9 cellular contexts compared by ENCODE assay signal in genomic region chr22:42439821-42440674, GRCh38. TPM values are rescaled to one million over a fixed set of nuclear protein-coding genes. Genes with fewer than 3 reads are reported as not detected.
DNase-seq lines count a peak whose midpoint lies in the region; ATAC-seq, FAIRE-seq and TF ChIP-seq lines count a peak whose summit lies in the region.
"Had no signal": no experiment of that assay in that cellular context is flagged by ENCODE, and none has a peak within 500 bp of the region (broad histone marks: within the 10 kb centered on the region; RNA-seq: fewer than 3 reads in every experiment).

No MANE protein-coding gene starts in this region.

- peaks cover 30% of the 10 kb centered on the region for H3K4me1 ChIP-seq in keratinocyte (ENCODE audit: control insufficient read depth, extremely low read depth, insufficient read depth, low read length)

- peak; percentile 71 to 73 for DNase-seq in AML-193 (lab: John Stamatoyannopoulos, UW)
- DNase-seq in HFFc6 = no peak
- no peak for DNase-seq in activated CD4-positive, alpha-beta memory T cell treated with anti-CD3 and anti-CD28 coated beads, Interleukin-2, amount 10 ng/mL, durations not matched to agents 7 days and 5 days
- no peak for DNase-seq in keratinocyte (ENCODE audit: low read depth, low spot score)
- no peak for DNase-seq in nephron progenitor cell
- DNase-seq in stimulated activated CD4-positive, alpha-beta T cell treated with anti-CD3 and anti-CD28 coated beads, Interleukin-4, amount 100 ng/mL, for 24 hours = no peak

- peak overlapping the region; percentile 61; the same call in 1 of the 2 replicates for H3K4me3 Mint-ChIP-seq in HFFc6
- no peak overlapping the region for H3K4me3 Mint-ChIP-seq in activated CD4-positive, alpha-beta memory T cell treated with anti-CD3 and anti-CD28 coated beads, Interleukin-2, amount 10 ng/mL, durations not matched to agents 7 days and 5 days
- no peak overlapping the region for H3K4me3 Mint-ChIP-seq in nephron progenitor cell

- no peak overlapping the region for H2AFZ ChIP-seq in keratinocyte (ENCODE audit: control insufficient read depth, low read length)

- no peaks in the 10 kb centered on the region for H3K79me2 ChIP-seq in keratinocyte (ENCODE audit: control insufficient read depth, insufficient read depth, low read length)

- dilution Hi-C loops in keratinocyte (cut with MboI; ENCODE audit: extremely low pct_ligation_motif_present, low sequenced_read_pairs) = no loop called here

- no peak for FAIRE-seq in keratinocyte (lab: Jason Lieb, UNC)

- peak overlapping the region; percentile 35 for H3K4me2 ChIP-seq in keratinocyte (ENCODE audit: control insufficient read depth, extremely low read depth, insufficient read depth, low read depth, low read length)

- H3K36me3 Mint-ChIP-seq in HFFc6 (ENCODE audit: low read depth) (no peaks in the 10 kb centered on the region), nephron progenitor cell (ENCODE audit: low read depth) (no peaks in the 10 kb centered on the region)
- H3K36me3 Mint-ChIP-seq in activated CD4-positive, alpha-beta memory T cell treated with anti-CD3 and anti-CD28 coated beads, Interleukin-2, amount 10 ng/mL, durations not matched to agents 7 days and 5 days (ENCODE audit: low read depth) = no peaks in the 10 kb centered on the region

- no peaks in the 10 kb centered on the region for H3K9me3 ChIP-seq in keratinocyte (ENCODE audit: control insufficient read depth, low read depth, low read length)

- peak overlapping the region; percentile 38; the same call in 1 of the 2 replicates for H3K27ac Mint-ChIP-seq in HFFc6
- H3K27ac Mint-ChIP-seq in activated CD4-positive, alpha-beta memory T cell treated with anti-CD3 and anti-CD28 coated beads, Interleukin-2, amount 10 ng/mL, durations not matched to agents 7 days and 5 days = peak overlapping the region; percentile 15
- no peak overlapping the region for H3K27ac Mint-ChIP-seq in nephron progenitor cell

- H4K20me1 ChIP-seq in keratinocyte (ENCODE audit: control insufficient read depth, extremely low read depth, insufficient read depth, low read length) = no peaks in the 10 kb centered on the region

- TF ChIP-seq CTCF in HFFc6 (IDR thresholded peaks at IDR 0.05) (no peak), keratinocyte (optimal IDR thresholded peaks at IDR 0.05 in 1 of 3, IDR thresholded peaks at IDR 0.05 in 1 of 3, conservative IDR thresholded peaks at IDR 0.05 in 1 of 3; ENCODE audit: extremely low read depth in 1 of 3, insufficient read depth in 2 of 3, low read length in 3 of 3) (no peak), nephron progenitor cell (IDR thresholded peaks at IDR 0.05) (no peak)

- H3K27ac ChIP-seq in keratinocyte (ENCODE audit: control insufficient read depth, insufficient read depth, low read length) = no peak overlapping the region

- H3K4me1 Mint-ChIP-seq in HFFc6 (ENCODE audit: low read depth) (peaks cover 33% of the 10 kb centered on the region), nephron progenitor cell (peaks cover 43% of the 10 kb centered on the region)
- peaks cover 47% of the 10 kb centered on the region for H3K4me1 Mint-ChIP-seq in activated CD4-positive, alpha-beta memory T cell treated with anti-CD3 and anti-CD28 coated beads, Interleukin-2, amount 10 ng/mL, durations not matched to agents 7 days and 5 days

- H3K4me3 ChIP-seq in keratinocyte (ENCODE audit: control insufficient read depth in 2 of 3, extremely low read depth in 1 of 3, insufficient read depth in 2 of 3, low read depth in 1 of 3, low read length in 3 of 3) = no peak overlapping the region

- H3K27me3 Mint-ChIP-seq in HFFc6 (ENCODE audit: insufficient read depth) = peaks cover 11% of the 10 kb centered on the region
- peaks cover 6% of the 10 kb centered on the region for H3K27me3 Mint-ChIP-seq in activated CD4-positive, alpha-beta memory T cell treated with anti-CD3 and anti-CD28 coated beads, Interleukin-2, amount 10 ng/mL, durations not matched to agents 7 days and 5 days
- peaks cover 66% of the 10 kb centered on the region for H3K27me3 Mint-ChIP-seq in nephron progenitor cell (ENCODE audit: low read depth, poor library complexity)

- POLR2A ChIA-PET in activated CD4-positive, alpha-beta memory T cell treated with anti-CD3 and anti-CD28 coated beads, Interleukin-2, amount 10 ng/mL, durations not matched to agents 7 days and 5 days (lab: Charles Lee) = interaction anchor here (2.5 to 4.8 kb wide), 2 partner anchors 349 to 360 kb away, joined by 6 to 29 read pairs; partner anchors contain the start of genes NDUFA6 and SMDT1

- no peak for ATAC-seq in HG03460 (IDR thresholded peaks at IDR 0.05; ENCODE audit: unreplicated experiment)
- no peak for ATAC-seq in HG03432 (IDR thresholded peaks at IDR 0.05; ENCODE audit: unreplicated experiment)

- H3K9ac ChIP-seq in keratinocyte (ENCODE audit: control insufficient read depth, extremely low read depth, insufficient read depth, low read length) = no peak overlapping the region

- H3K9me1 ChIP-seq in keratinocyte (ENCODE audit: control insufficient read depth, extremely low read depth, insufficient read depth, low read length) = no peaks in the 10 kb centered on the region

- CTCF ChIA-PET in activated CD4-positive, alpha-beta memory T cell treated with anti-CD3 and anti-CD28 coated beads, Interleukin-2, amount 10 ng/mL, durations not matched to agents 7 days and 5 days (lab: Charles Lee) = interaction anchor here (1.0 to 5.4 kb wide), 3 partner anchors 270 to 499 kb away, joined by 3 to 47 read pairs (median 24); partner anchors contain the start of gene NDUFA6

- H3K36me3 ChIP-seq in keratinocyte (ENCODE audit: control insufficient read depth in 2 of 2, extremely low read depth in 1 of 2, insufficient read depth in 2 of 2, low read length in 2 of 2) = no peaks in the 10 kb centered on the region

- no peaks in the 10 kb centered on the region for H3K9me3 Mint-ChIP-seq in HFFc6
- H3K9me3 Mint-ChIP-seq in activated CD4-positive, alpha-beta memory T cell treated with anti-CD3 and anti-CD28 coated beads, Interleukin-2, amount 10 ng/mL, durations not matched to agents 7 days and 5 days = no peaks in the 10 kb centered on the region
- no peaks in the 10 kb centered on the region for H3K9me3 Mint-ChIP-seq in nephron progenitor cell

- peaks cover 6% of the 10 kb centered on the region for H3K27me3 ChIP-seq in keratinocyte (ENCODE audit: control insufficient read depth, extremely low read depth, insufficient read depth, low read length)

RNA-seq across cellular contexts. Expression of gene NFAM1, which starts 7.8 kb away (rescaled TPM):
- not detected for total RNA-seq in HFFc6 (2021; fragmentation: NEBNext Ultra II Directional; extraction: Animal tissue kit (Norgen Biotek cat#: 25700))
- total RNA-seq in activated CD4-positive, alpha-beta memory T cell treated with anti-CD3 and anti-CD28 coated beads, Interleukin-2, amount 10 ng/mL, durations not matched to agents 7 days and 5 days = under 1 TPM; 0.05 to 0.63 TPM
- 0.05 TPM in 1 of 3 replicates, not detected in the others for polyA plus RNA-seq in keratinocyte
- not detected for polyA plus RNA-seq in keratinocyte (2011; ENCODE audit: low read depth)
- 0.03 and 0.05 TPM in 2 replicates for polyA plus RNA-seq in keratinocyte (2011; cell fraction: cytosol; rRNA removed)
- polyA plus RNA-seq in keratinocyte (2011; cell fraction: nucleus; rRNA removed) = 0.01 and 0.09 TPM in 2 replicates
- polyA plus RNA-seq in keratinocyte (2012; ENCODE audit: low replicate concordance) = 0.01 TPM in 1 of 2 replicates, not detected in the other
- 0.16 TPM in 1 of 3 replicates, not detected in the others for polyA minus RNA-seq in keratinocyte
- not detected for polyA minus RNA-seq in keratinocyte (2011; cell fraction: cytosol; rRNA and poly(A)+ RNA removed)
- polyA minus RNA-seq in keratinocyte (2011; cell fraction: nucleus; rRNA and poly(A)+ RNA removed) = not detected in 2 replicates
- total RNA-seq: RPMI7951 had no signal

Comparison
In these comparisons a context has a peak if more than half of its experiments do, and no peak if none do; other contexts are left out.
1. DNase-seq: peak in AML-193 (2 of 2); none in HFFc6 (single experiment), activated CD4-positive, alpha-beta memory T cell treated with anti-CD3 and anti-CD28 coated beads, Interleukin-2, amount 10 ng/mL, durations not matched to agents 7 days and 5 days (single experiment), keratinocyte (single experiment), nephron progenitor cell (single experiment) and stimulated activated CD4-positive, alpha-beta T cell treated with anti-CD3 and anti-CD28 coated beads, Interleukin-4, amount 100 ng/mL, for 24 hours (single experiment).